Comparison of ENCODE assay signal across 25 cellular contexts in the genomic region with DNA sequence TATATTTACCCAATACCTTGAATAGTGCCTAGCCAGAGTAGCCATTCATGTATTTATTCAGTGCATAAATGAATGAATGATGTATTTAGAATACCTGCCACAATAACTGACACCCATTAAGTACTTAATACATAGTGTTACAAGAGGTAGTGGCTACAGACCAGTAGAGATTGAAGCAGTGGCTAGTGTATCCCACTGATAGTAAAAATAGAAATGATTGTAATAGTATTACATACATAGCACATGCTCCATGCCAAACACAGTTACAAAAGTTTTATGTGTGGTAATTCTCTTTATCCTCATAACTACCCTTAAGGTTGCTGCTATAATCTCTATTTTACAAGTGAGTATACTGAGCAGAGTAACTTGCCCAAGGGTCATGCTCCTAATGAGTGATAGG. TPM values are rescaled to one million over a fixed set of nuclear protein-coding genes. Genes with fewer than 3 reads are reported as not detected.
DNase-seq lines count a peak whose midpoint lies in the region; ATAC-seq, FAIRE-seq and TF ChIP-seq lines count a peak whose summit lies in the region.
"Had no signal": no experiment of that assay in that cellular context is flagged by ENCODE, and none has a peak within 500 bp of the region (broad histone marks: within the 10 kb centered on the region; RNA-seq: fewer than 3 reads in every experiment).

No MANE protein-coding gene starts in this region.

- no peaks in the 10 kb centered on the region for H3K9me3 Mint-ChIP-seq in activated T-cell treated with anti-CD3 and anti-CD28 coated beads, Interleukin-2, amount 50 U/mL, for 72 hours
- H3K9me3 Mint-ChIP-seq: CD14-positive monocyte; CD4-positive, alpha-beta T cell; CD8-positive, alpha-beta memory T cell; GM23338; H9 had no signal

- no peak overlapping the region for H3K4me3 Mint-ChIP-seq in activated T-cell treated with anti-CD3 and anti-CD28 coated beads, Interleukin-2, amount 50 U/mL, for 72 hours
- H3K4me3 Mint-ChIP-seq in T-helper 17 cell, result no peak overlapping the region
- H3K4me3 Mint-ChIP-seq: CD14-positive monocyte; CD4-positive, alpha-beta T cell; CD8-positive, alpha-beta memory T cell; GM23338; H9 had no signal

- H3K27ac Mint-ChIP-seq in activated T-cell treated with anti-CD3 and anti-CD28 coated beads, Interleukin-2, amount 50 U/mL, for 72 hours, result peak overlapping the region; percentile 72
- H3K27ac Mint-ChIP-seq in T-helper 17 cell, result peak overlapping the region; percentile 78
- H3K27ac Mint-ChIP-seq: CD4-positive, alpha-beta T cell had no signal

- TF ChIP-seq CTCF in osteoblast (IDR thresholded peaks at IDR 0.05; ENCODE audit: extremely low read depth, low read depth, low read length), result no peak

- no peak overlapping the region for H3K27ac ChIP-seq in osteoblast (ENCODE audit: low read depth, low read length)
- H3K27ac ChIP-seq: A549; BLaER1 treated with 17β-estradiol and CSF1 and Interleukin-3, amounts not matched to agents 10 nM and 100 nM had no signal

- peaks cover 50% of the 10 kb centered on the region for H3K4me1 Mint-ChIP-seq in activated T-cell treated with anti-CD3 and anti-CD28 coated beads, Interleukin-2, amount 50 U/mL, for 72 hours (ENCODE audit: low read depth)
- H3K4me1 Mint-ChIP-seq in T-helper 17 cell, result peaks cover 49% of the 10 kb centered on the region

- peaks cover 12% of the 10 kb centered on the region for H3K4me1 ChIP-seq in osteoblast (ENCODE audit: insufficient read depth, low read length)
- H3K4me1 ChIP-seq: BE2C had no signal

- no peaks in the 10 kb centered on the region for H3K27me3 Mint-ChIP-seq in activated T-cell treated with anti-CD3 and anti-CD28 coated beads, Interleukin-2, amount 50 U/mL, for 72 hours (ENCODE audit: low read depth)
- no peaks in the 10 kb centered on the region for H3K27me3 Mint-ChIP-seq in T-helper 17 cell
- H3K27me3 Mint-ChIP-seq: CD4-positive, alpha-beta T cell; CD8-positive, alpha-beta memory T cell had no signal

- H3K36me3 ChIP-seq in osteoblast (ENCODE audit: insufficient read depth, low read length), result peaks cover 3% of the 10 kb centered on the region
- H3K36me3 ChIP-seq: BE2C had no signal

- H3K9me3 ChIP-seq in T-helper 17 cell (ENCODE audit: control insufficient read depth, low read length, poor library complexity, severe bottlenecking) (no peaks in the 10 kb centered on the region), osteoblast (ENCODE audit: low read depth, low read length) (no peaks in the 10 kb centered on the region)
- H3K9me3 ChIP-seq: A549; BE2C; BLaER1 treated with 17β-estradiol and CSF1 and Interleukin-3, amounts not matched to agents 10 nM and 100 nM had no signal

- DNase-seq in activated T-cell treated with anti-CD3 and anti-CD28 coated beads, Interleukin-2, amount 50 U/mL, for 72 hours, result no peak
- no peak for DNase-seq in activated T-cell treated with anti-CD3 and anti-CD28 coated beads for 4 hours
- DNase-seq in T-helper 17 cell, result no peak
- peak; percentile 36 for DNase-seq in osteoblast (ENCODE audit: insufficient read length, low spot score, missing footprints)
- DNase-seq in GM19239 (ENCODE audit: insufficient read length, low spot score), result no peak
- no peak for DNase-seq in NCI-H446 (lab: John Stamatoyannopoulos, UW)
- DNase-seq: 8988T; ACHN; AML-193; BE2C; CD4-positive, alpha-beta T cell; CD8-positive, alpha-beta memory T cell; DMS 273 treated with DMSO at 0.1 percent for 48 hours; DMS79; EL; GDM1; H9 had no signal

- H3K36me3 Mint-ChIP-seq in activated T-cell treated with anti-CD3 and anti-CD28 coated beads, Interleukin-2, amount 50 U/mL, for 72 hours (ENCODE audit: insufficient read depth in 2 of 2), result peaks cover 3 to 14% of the 10 kb centered on the region in 2 donors
- H3K36me3 Mint-ChIP-seq in T-helper 17 cell (ENCODE audit: low read depth), result peaks cover 2% of the 10 kb centered on the region

- no peak overlapping the region for H3K4me2 ChIP-seq in osteoblast (ENCODE audit: insufficient read depth, low read length)
- H3K4me2 ChIP-seq: A549; BLaER1 treated with 17β-estradiol and CSF1 and Interleukin-3, amounts not matched to agents 10 nM and 100 nM; GM23338 had no signal

- ATAC-seq in activated T-cell treated with anti-CD3 and anti-CD28 coated beads, Interleukin-2, amount 50 U/mL, for 72 hours (replicated peaks in 1 of 2), result no peak
- no peak for ATAC-seq in T-helper 17 cell
- ATAC-seq: A549, GM12878, HCT116 had no signal

- no peak overlapping the region for H2AFZ ChIP-seq in osteoblast (ENCODE audit: low read length)
- H2AFZ ChIP-seq: GM23338 had no signal

- H3K4me3 ChIP-seq in osteoblast (ENCODE audit: insufficient read depth, low read length), result no peak overlapping the region
- H3K4me3 ChIP-seq: A549; BLaER1 treated with 17β-estradiol and CSF1 and Interleukin-3, amounts not matched to agents 10 nM and 100 nM; GM12878; GM23338 had no signal

- peaks cover 89% of the 10 kb centered on the region for H3K79me2 ChIP-seq in osteoblast (ENCODE audit: insufficient read depth, low read length)

- FAIRE-seq in GM19239 (lab: Jason Lieb, UNC), result no peak
- FAIRE-seq: A549, D721Med, GM12878 had no signal

- H3K27me3 ChIP-seq in osteoblast (ENCODE audit: insufficient read depth, low read length), result no peaks in the 10 kb centered on the region
- H3K27me3 ChIP-seq: BE2C; BLaER1 treated with 17β-estradiol and CSF1 and Interleukin-3, amounts not matched to agents 10 nM and 100 nM had no signal

- H4K20me1 ChIP-seq in osteoblast (ENCODE audit: insufficient read depth, low read length), result peaks cover 37% of the 10 kb centered on the region

RNA-seq across cellular contexts. Expression of a gene that starts 30.3 kb away (rescaled TPM):
- total RNA-seq in activated T-cell treated with anti-CD3 and anti-CD28 coated beads, Interleukin-2, amount 50 U/mL, for 72 hours, result not detected
- total RNA-seq in T-helper 17 cell (1 to 10 TPM in 1 of 2 donors, not detected in 1; 1.7 TPM), osteoblast (not detected in 2 replicates)
- total RNA-seq: CD8-positive, alpha-beta memory T cell; GM23338; H4; H9 had no signal
